8 cellular contexts compared by ENCODE assay signal in genomic region chr2:195575879-195576391, GRCh38.
DNase-seq lines count a peak whose midpoint lies in the region; ATAC-seq, FAIRE-seq and TF ChIP-seq lines count a peak whose summit lies in the region.

No MANE protein-coding gene starts in this region.

- H3K27me3 Mint-ChIP-seq in activated CD8-positive, alpha-beta T cell treated with anti-CD3 and anti-CD28 coated beads for 36 hours: no peaks in the 10 kb centered on the region

- DNase-seq in NCI-H748 (lab: John Stamatoyannopoulos, UW; ENCODE audit: unreplicated experiment) (peak; percentile 30), NCI-H748 treated with DMSO at 0.1 percent for 48 hours (lab: John Stamatoyannopoulos, UW) (no peak), HT1080 (ENCODE audit: low read depth) (peak; percentile 75), left ventricle myocardium superior (no peak), urothelium cell line (ENCODE audit: low spot score) (peak; percentile 45), DMS153 treated with DMSO at 0.1 percent for 48 hours (lab: John Stamatoyannopoulos, UW; ENCODE audit: unreplicated experiment) (no peak)
- DNase-seq in activated CD8-positive, alpha-beta T cell treated with anti-CD3 and anti-CD28 coated beads for 36 hours: peak; percentile 48

- H3K4me3 Mint-ChIP-seq in activated CD8-positive, alpha-beta T cell treated with anti-CD3 and anti-CD28 coated beads for 36 hours: no peak overlapping the region

- H3K4me1 Mint-ChIP-seq in activated CD8-positive, alpha-beta T cell treated with anti-CD3 and anti-CD28 coated beads for 36 hours (ENCODE audit: low read depth): peaks cover 53% of the 10 kb centered on the region

- FAIRE-seq in urothelium cell line (lab: Jason Lieb, UNC): no peak

- POLR2A ChIA-PET in activated CD8-positive, alpha-beta T cell treated with anti-CD3 and anti-CD28 coated beads for 36 hours (lab: Charles Lee): interaction anchor here (1.0 to 2.1 kb wide), 2 partner anchors 11 to 81 kb away, joined by 4 to 5 read pairs; partner anchors contain the start of gene SLC39A10

- TF ChIP-seq CTCF in activated CD8-positive, alpha-beta T cell treated with anti-CD3 and anti-CD28 coated beads for 36 hours (IDR thresholded peaks at IDR 0.05): peak; percentile 36

- CTCF ChIA-PET in activated CD8-positive, alpha-beta T cell treated with anti-CD3 and anti-CD28 coated beads for 36 hours (lab: Charles Lee): interaction anchor here (0.6 to 4.0 kb wide), 11 partner anchors 10 to 491 kb away, joined by 3 to 28 read pairs (median 5); partner anchors contain the start of gene SLC39A10

- ATAC-seq in GM21447 (IDR thresholded peaks at IDR 0.05; ENCODE audit: unreplicated experiment) (peak; percentile 80), left ventricle myocardium superior (peak; percentile 48)
- peak; percentile 72 for ATAC-seq in activated CD8-positive, alpha-beta T cell treated with anti-CD3 and anti-CD28 coated beads for 36 hours

- no peaks in the 10 kb centered on the region for H3K9me3 Mint-ChIP-seq in activated CD8-positive, alpha-beta T cell treated with anti-CD3 and anti-CD28 coated beads for 36 hours

- intact Hi-C loops in activated CD8-positive, alpha-beta T cell treated with anti-CD3 and anti-CD28 coated beads for 36 hours (cut with micrococcal nuclease): loop anchor here (1.0 to 10.0 kb wide), 2 partner anchors 84 to 489 kb away; partner anchors contain the start of gene DNAH7
- intact Hi-C loops in left ventricle myocardium superior (cut with micrococcal nuclease): loop anchor here (5.0 kb wide), 1 partner anchor 86 kb away; no protein-coding TSS in a partner anchor

- peak overlapping the region; percentile 47 for H3K27ac Mint-ChIP-seq in activated CD8-positive, alpha-beta T cell treated with anti-CD3 and anti-CD28 coated beads for 36 hours

- H3K36me3 Mint-ChIP-seq in activated CD8-positive, alpha-beta T cell treated with anti-CD3 and anti-CD28 coated beads for 36 hours (ENCODE audit: low read depth): no peaks in the 10 kb centered on the region

Comparison
In these comparisons a context has a peak if more than half of its experiments do, and no peak if none do; other contexts are left out.
1. DNase-seq: peak in NCI-H748 (single experiment), HT1080 (single experiment), activated CD8-positive, alpha-beta T cell treated with anti-CD3 and anti-CD28 coated beads for 36 hours (single experiment) and urothelium cell line (single experiment); none in NCI-H748 treated with DMSO at 0.1 percent for 48 hours (single experiment), left ventricle myocardium superior (single experiment) and DMS153 treated with DMSO at 0.1 percent for 48 hours (single experiment).
2. Peak in every context shown above with its lines, with median percentiles within 50 percentile points of each other: ATAC-seq.